ENCODE assay signal across 25 cellular contexts in genomic region chr1:234858722-234859121, GRCh38.
"Had no signal": no experiment of that assay in that cellular context is flagged by ENCODE, and none has a peak within 500 bp of the region (broad histone marks: within the 10 kb centered on the region; RNA-seq: fewer than 3 reads in every experiment).

No MANE protein-coding gene starts in this region.

- H3K27ac ChIP-seq: neutrophil, ovary, prostate gland, right atrium auricular region, tibial artery had no signal

- ATAC-seq: gastroesophageal sphincter; heart left ventricle; stimulated activated naive CD8-positive, alpha-beta T cell treated with anti-CD3 and anti-CD28 coated beads, Interleukin-15, amount 100 ng/mL, for 72 hours had no signal

- H3K27me3 Mint-ChIP-seq: activated naive CD8-positive, alpha-beta T cell treated with anti-CD3 and anti-CD28 coated beads, Interleukin-2, amount 10 ng/mL, durations not matched to agents 7 days and 5 days; dendritic cell treated with granulocyte-macrophage colony-stimulating factor and Interleukin-4, amounts not matched to agents 40 ng/mL and 50 ng/mL, for 4 days; stimulated activated naive CD8-positive, alpha-beta T cell treated with anti-CD3 and anti-CD28 coated beads, Interleukin-15, amount 100 ng/mL, for 72 hours had no signal

- H3K4me3 ChIP-seq: esophagus muscularis mucosa, gastroesophageal sphincter, heart left ventricle, left ventricle myocardium inferior, ovary, prostate gland, right atrium auricular region, tibial artery had no signal

- H3K27me3 ChIP-seq: esophagus muscularis mucosa, gastroesophageal sphincter, heart left ventricle, neutrophil, ovary, right atrium auricular region, tibial artery had no signal

- H3K4me3 Mint-ChIP-seq: activated naive CD4-positive, alpha-beta T cell treated with anti-CD3 and anti-CD28 coated beads for 36 hours; activated naive CD8-positive, alpha-beta T cell treated with anti-CD3 and anti-CD28 coated beads, Interleukin-2, amount 10 ng/mL, durations not matched to agents 7 days and 5 days; dendritic cell treated with granulocyte-macrophage colony-stimulating factor and Interleukin-4, amounts not matched to agents 40 ng/mL and 50 ng/mL, for 4 days; nephron; stimulated activated naive CD8-positive, alpha-beta T cell treated with anti-CD3 and anti-CD28 coated beads, Interleukin-15, amount 100 ng/mL, for 72 hours; T-helper 1 cell treated with Interleukin-12 subunit alpha and Interleukin-12 subunit beta and Interleukin-4 antibody, amounts not matched to agents 30 μg/mL and 1 μg/mL, for 36 hours had no signal

- DNase-seq: activated CD4-positive, alpha-beta T cell treated with anti-CD3 and anti-CD28 coated beads for 4 hours; activated CD4-positive, alpha-beta T cell treated with anti-CD3 and anti-CD28 coated beads, Interleukin-2, amount 50 U/mL, for 48 hours; activated CD4-positive, CD25-positive, alpha-beta regulatory T cell; activated effector memory CD4-positive, alpha-beta T cell treated with Interleukin-2 at 50 U/mL for 16 hours; activated naive CD4-positive, alpha-beta T cell treated with anti-CD3 and anti-CD28 coated beads for 36 hours; activated naive CD8-positive, alpha-beta T cell treated with anti-CD3 and anti-CD28 coated beads, Interleukin-2, amount 10 ng/mL, durations not matched to agents 7 days and 5 days; activated T-cell treated with anti-CD3 and anti-CD28 coated beads, Interleukin-2, amount 50 U/mL, for 48 hours; amniotic stem cell; caudate nucleus; effector CD4-positive, alpha-beta T cell; heart left ventricle; left ventricle myocardium inferior; midbrain; ovary; stimulated activated CD4-positive, alpha-beta T cell treated with anti-CD3 and anti-CD28 coated beads, Interleukin-4, amount 100 ng/mL, for 4 hours; stimulated activated naive CD8-positive, alpha-beta T cell treated with anti-CD3 and anti-CD28 coated beads, Interleukin-15, amount 100 ng/mL, for 72 hours; tibial artery had no signal

- H3K9me3 Mint-ChIP-seq: activated naive CD4-positive, alpha-beta T cell treated with anti-CD3 and anti-CD28 coated beads for 36 hours; dendritic cell treated with granulocyte-macrophage colony-stimulating factor and Interleukin-4, amounts not matched to agents 40 ng/mL and 50 ng/mL, for 4 days; stimulated activated naive CD8-positive, alpha-beta T cell treated with anti-CD3 and anti-CD28 coated beads, Interleukin-15, amount 100 ng/mL, for 72 hours; T-helper 1 cell treated with Interleukin-12 subunit alpha and Interleukin-12 subunit beta and Interleukin-4 antibody, amounts not matched to agents 30 μg/mL and 1 μg/mL, for 36 hours had no signal

- H3K27ac Mint-ChIP-seq: activated naive CD4-positive, alpha-beta T cell treated with anti-CD3 and anti-CD28 coated beads for 36 hours; activated naive CD8-positive, alpha-beta T cell treated with anti-CD3 and anti-CD28 coated beads, Interleukin-2, amount 10 ng/mL, durations not matched to agents 7 days and 5 days; dendritic cell treated with granulocyte-macrophage colony-stimulating factor and Interleukin-4, amounts not matched to agents 40 ng/mL and 50 ng/mL, for 4 days; nephron; stimulated activated naive CD8-positive, alpha-beta T cell treated with anti-CD3 and anti-CD28 coated beads, Interleukin-15, amount 100 ng/mL, for 72 hours; T-helper 1 cell treated with Interleukin-12 subunit alpha and Interleukin-12 subunit beta and Interleukin-4 antibody, amounts not matched to agents 30 μg/mL and 1 μg/mL, for 36 hours had no signal

- H3K9me3 ChIP-seq: esophagus muscularis mucosa, gastroesophageal sphincter, neutrophil, ovary, prostate gland, tibial artery had no signal

- H3K36me3 ChIP-seq: esophagus muscularis mucosa, gastroesophageal sphincter, heart left ventricle, left ventricle myocardium inferior, neutrophil, ovary, prostate gland, right atrium auricular region, tibial artery had no signal
